Comparison of ENCODE assay signal across 1 cellular context in genomic region chr20:41031243-41031619, GRCh38.
A peak's percentile ranks its signal among the peaks of the same experiment; 100 is the strongest.
TF ChIP-seq lines count a peak whose summit lies in the region.

No MANE protein-coding gene starts in this region.

TF ChIP-seq in GM12878, 131 proteins besides CTCF, POLR2A, EP300 and RAD21 (continued from another document):
- TF ChIP-seq CUX1 (IDR thresholded peaks at IDR 0.05; ENCODE audit: insufficient replicate concordance, low read depth, low read length): peak; percentile 18
- no peak for TF ChIP-seq E2F4 (IDR thresholded peaks at IDR 0.05; ENCODE audit: low read depth, low read length)
- TF ChIP-seq SUPT20H (IDR thresholded peaks at IDR 0.05; ENCODE audit: borderline replicate concordance, control insufficient read depth, low read depth, low read length): no peak
- no peak for TF ChIP-seq KAT2A (conservative IDR thresholded peaks at IDR 0.05; ENCODE audit: control insufficient read depth, low read depth, low read length)
- TF ChIP-seq TCF7 (IDR thresholded peaks at IDR 0.05; ENCODE audit: borderline replicate concordance): no peak
- TF ChIP-seq SMC3 (IDR thresholded peaks at IDR 0.05; ENCODE audit: borderline replicate concordance, low read length): no peak
- TF ChIP-seq ETV6 (conservative IDR thresholded peaks at IDR 0.05 in 1 of 2, IDR thresholded peaks at IDR 0.05 in 1 of 2; ENCODE audit: borderline replicate concordance in 1 of 2, low read depth in 1 of 2): no peak
- no peak for TF ChIP-seq HDGF (IDR thresholded peaks at IDR 0.05)
- TF ChIP-seq RAD51 (IDR thresholded peaks at IDR 0.05): peak; percentile 26; the same call in 1 of the 2 replicates
- TF ChIP-seq NFXL1 (IDR thresholded peaks at IDR 0.05; ENCODE audit: borderline replicate concordance): no peak
- TF ChIP-seq RB1 (IDR thresholded peaks at IDR 0.05; ENCODE audit: borderline replicate concordance): no peak
- TF ChIP-seq CEBPZ (IDR thresholded peaks at IDR 0.05; ENCODE audit: low read depth, low read length): no peak
- TF ChIP-seq ZNF384 (IDR thresholded peaks at IDR 0.05; ENCODE audit: borderline replicate concordance, low read depth, low read length): no peak
- no peak for TF ChIP-seq IRF4 (IDR thresholded peaks at IDR 0.05; ENCODE audit: low read depth, low read length)
- TF ChIP-seq NR2F1 (conservative IDR thresholded peaks at IDR 0.05): no peak
